In the genomic region with DNA sequence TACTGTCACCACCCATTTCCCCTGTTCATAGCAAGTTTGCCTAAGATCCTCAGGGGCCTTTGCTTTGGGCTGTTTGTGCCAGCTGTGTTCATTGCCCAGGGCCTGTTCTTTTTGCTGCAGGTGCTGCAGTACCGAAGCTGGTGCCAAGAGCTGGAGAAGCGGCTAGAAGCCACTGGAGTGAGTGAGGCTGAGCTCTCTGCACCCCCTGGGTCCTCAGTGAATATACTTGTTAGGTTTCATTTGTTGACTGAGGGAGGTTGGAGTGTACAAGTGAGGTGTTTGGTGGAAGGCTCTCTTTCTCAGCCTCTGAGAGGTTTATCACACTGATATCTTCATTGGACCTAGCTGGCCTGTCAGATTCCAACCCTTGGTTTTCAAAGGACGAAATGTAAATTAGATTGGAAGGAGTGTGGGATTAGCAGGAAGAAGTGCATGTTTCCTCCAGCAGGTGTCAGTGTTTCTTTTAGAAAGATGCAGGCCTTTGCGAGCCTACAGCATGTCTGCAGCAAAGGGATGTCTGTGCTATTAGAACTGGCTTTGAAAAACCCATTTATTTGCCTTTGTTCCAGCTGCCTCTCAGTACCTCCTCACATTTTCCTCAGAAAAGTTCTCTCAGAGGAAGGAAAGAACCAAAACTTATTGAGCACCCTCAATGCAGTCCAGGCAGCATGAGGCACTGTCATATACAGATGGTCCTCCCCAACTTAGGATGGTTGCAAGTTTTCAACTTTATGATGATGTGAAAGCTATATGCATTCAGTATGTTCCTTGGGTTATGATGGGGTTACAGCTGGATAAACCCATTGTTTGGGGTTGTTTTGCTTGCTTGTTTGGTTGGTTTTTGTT, we compare ENCODE assay signal across 8 cellular contexts. TPM values are rescaled to one million over a fixed set of nuclear protein-coding genes. Genes with fewer than 3 reads are reported as not detected.
DNase-seq lines count a peak whose midpoint lies in the region; ATAC-seq and TF ChIP-seq lines count a peak whose summit lies in the region.

No MANE protein-coding gene starts in this region.

- intact Hi-C loops in left ventricle myocardium superior (cut with micrococcal nuclease): loop anchor here (10.0 kb wide), 1 partner anchor 421 kb away; no protein-coding TSS in a partner anchor

- peak; percentile 74 for TF ChIP-seq CTCF in GM10266 (IDR thresholded peaks at IDR 0.05; ENCODE audit: control insufficient read depth, insufficient read depth, low read depth, missing control alignments)
- TF ChIP-seq CTCF in NB4 (IDR thresholded peaks at IDR 0.05; ENCODE audit: low read depth, low read length): peak; percentile 81
- TF ChIP-seq CTCF in retinal pigment epithelial cell (conservative IDR thresholded peaks at IDR 0.05; ENCODE audit: low read depth, low read length): peak; percentile 82

- TF ChIP-seq POLR2A in NB4 (IDR thresholded peaks at IDR 0.05; ENCODE audit: extremely low read depth, insufficient read length): no peak

- H3K4me3 ChIP-seq in NB4 (ENCODE audit: low read depth, low read length): no peak overlapping the region
- H3K4me3 ChIP-seq in retinal pigment epithelial cell (ENCODE audit: low read length): no peak overlapping the region

- peak; percentile 94 for ATAC-seq in SK-N-SH treated with all-trans-retinoic acid at 6 μM for 48 hours
- ATAC-seq in left ventricle myocardium superior: peak; percentile 84
- ATAC-seq in GM21528 (IDR thresholded peaks at IDR 0.05; ENCODE audit: low FRiP score, unreplicated experiment): no peak
- no peak for ATAC-seq in HG03342 (IDR thresholded peaks at IDR 0.05; ENCODE audit: unreplicated experiment)

- peak; percentile 60 for DNase-seq in GM10266 (ENCODE audit: extremely low spot score)
- peak; percentile 80 for DNase-seq in NB4 (ENCODE audit: low read depth)
- DNase-seq in amniotic epithelial cell (ENCODE audit: low read depth): peak; percentile 71
- no peak for DNase-seq in left ventricle myocardium superior
- peak; percentile 19 for DNase-seq in retinal pigment epithelial cell (ENCODE audit: low read depth)

TF ChIP-seq in SK-N-SH treated with all-trans-retinoic acid at 6 μM for 48 hours, 23 proteins besides CTCF, POLR2A, EP300 and RAD21:
- TF ChIP-seq ZNF70 (CRISPR knock-in tag; IDR thresholded peaks at IDR 0.05) (no peak), PPARA (CRISPR knock-in tag; IDR thresholded peaks at IDR 0.05; ENCODE audit: borderline replicate concordance) (no peak), OSR1 (CRISPR knock-in tag; IDR thresholded peaks at IDR 0.05) (no peak), ARNTL (CRISPR knock-in tag; IDR thresholded peaks at IDR 0.05; ENCODE audit: borderline replicate concordance, low read depth) (no peak)
- TF ChIP-seq, protein P1, sequence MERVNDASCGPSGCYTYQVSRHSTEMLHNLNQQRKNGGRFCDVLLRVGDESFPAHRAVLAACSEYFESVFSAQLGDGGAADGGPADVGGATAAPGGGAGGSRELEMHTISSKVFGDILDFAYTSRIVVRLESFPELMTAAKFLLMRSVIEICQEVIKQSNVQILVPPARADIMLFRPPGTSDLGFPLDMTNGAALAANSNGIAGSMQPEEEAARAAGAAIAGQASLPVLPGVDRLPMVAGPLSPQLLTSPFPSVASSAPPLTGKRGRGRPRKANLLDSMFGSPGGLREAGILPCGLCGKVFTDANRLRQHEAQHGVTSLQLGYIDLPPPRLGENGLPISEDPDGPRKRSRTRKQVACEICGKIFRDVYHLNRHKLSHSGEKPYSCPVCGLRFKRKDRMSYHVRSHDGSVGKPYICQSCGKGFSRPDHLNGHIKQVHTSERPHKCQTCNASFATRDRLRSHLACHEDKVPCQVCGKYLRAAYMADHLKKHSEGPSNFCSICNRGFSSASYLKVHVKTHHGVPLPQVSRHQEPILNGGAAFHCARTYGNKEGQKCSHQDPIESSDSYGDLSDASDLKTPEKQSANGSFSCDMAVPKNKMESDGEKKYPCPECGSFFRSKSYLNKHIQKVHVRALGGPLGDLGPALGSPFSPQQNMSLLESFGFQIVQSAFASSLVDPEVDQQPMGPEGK (CRISPR knock-in tag; IDR thresholded peaks at IDR 0.05; ENCODE audit: borderline replicate concordance): no peak

RNA-seq across cellular contexts. Expression of a gene that starts 8.3 kb away (rescaled TPM):
- total RNA-seq in left ventricle myocardium superior: 17.7 TPM

RNA-seq across cellular contexts. Expression of a gene that starts 25.6 kb away (rescaled TPM):
- total RNA-seq in left ventricle myocardium superior: 0.12 TPM

RNA-seq across cellular contexts. Expression of a gene that starts 51.9 kb away (rescaled TPM):
- total RNA-seq in left ventricle myocardium superior: 153 TPM

Comparison
In these comparisons a context has a peak if more than half of its experiments do, and no peak if none do; other contexts are left out.
1. ATAC-seq: peak in SK-N-SH treated with all-trans-retinoic acid at 6 μM for 48 hours (single experiment) and left ventricle myocardium superior (single experiment); none in GM21528 (single experiment) and HG03342 (single experiment).
2. Peak in every context shown above with its lines, with median percentiles within 50 percentile points of each other: CTCF ChIP-seq.